ENCODE assay signal across 15 cellular contexts in the genomic region with DNA sequence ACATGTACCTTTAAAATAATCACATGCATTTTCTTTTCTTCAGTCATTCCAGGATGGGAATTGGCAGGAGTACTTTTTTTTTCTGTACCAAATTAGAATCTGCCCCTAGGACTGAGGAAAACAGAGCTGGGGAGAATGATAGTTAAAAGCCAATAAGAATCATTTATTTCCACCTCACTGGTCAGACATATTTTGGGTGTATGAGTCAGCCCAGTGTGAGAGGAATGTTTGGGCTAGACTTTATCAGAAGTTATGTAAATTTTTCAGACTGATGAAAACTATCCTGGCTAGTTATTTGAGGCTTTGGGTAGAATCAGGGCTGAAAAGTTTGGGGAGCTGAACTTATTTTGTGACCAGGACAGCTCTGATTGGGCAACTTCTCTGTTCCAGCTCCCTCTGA.
DNase-seq lines count a peak whose midpoint lies in the region; ATAC-seq, FAIRE-seq and TF ChIP-seq lines count a peak whose summit lies in the region.
"Had no signal": no experiment of that assay in that cellular context is flagged by ENCODE, and none has a peak within 500 bp of the region (broad histone marks: within the 10 kb centered on the region; RNA-seq: fewer than 3 reads in every experiment).

No MANE protein-coding gene starts in this region.

- H3K36me3 ChIP-seq in heart right ventricle (no peaks in the 10 kb centered on the region), left ventricle myocardium inferior (no peaks in the 10 kb centered on the region)
- H3K36me3 ChIP-seq: pancreas had no signal

- H3K27ac ChIP-seq in heart right ventricle (peak overlapping the region in 2 of 10 donors; percentile 4 to 53), left ventricle myocardium inferior (replicated peaks) (no peak overlapping the region), caudate nucleus (ENCODE audit: low read depth, low read length) (no peak overlapping the region)
- H3K27ac ChIP-seq: pancreas had no signal

- ATAC-seq in heart right ventricle, result peak in 5 of 8 donors; percentile 56 to 85 (median 59)
- no peak for ATAC-seq in HG02798 (IDR thresholded peaks at IDR 0.05; ENCODE audit: poor library complexity, unreplicated experiment)
- ATAC-seq: activated naive CD4-positive, alpha-beta T cell treated with anti-CD3 and anti-CD28 coated beads, Interleukin-2, amount 50 U/mL, for 72 hours had no signal

- no peaks in the 10 kb centered on the region for H3K9me3 ChIP-seq in heart right ventricle
- no peaks in the 10 kb centered on the region for H3K9me3 ChIP-seq in left ventricle myocardium inferior (replicated peaks)
- H3K9me3 ChIP-seq: pancreas had no signal

- no peak overlapping the region for H3K4me3 ChIP-seq in heart right ventricle
- no peak overlapping the region for H3K4me3 ChIP-seq in left ventricle myocardium inferior
- no peak overlapping the region for H3K4me3 ChIP-seq in fibroblast of pulmonary artery (replicated peaks; ENCODE audit: low read depth, low read length)
- H3K4me3 ChIP-seq: pancreas had no signal

- intact Hi-C loops in heart right ventricle (cut with DNase I) (no loop called here), left ventricle myocardium inferior (cut with micrococcal nuclease) (no loop called here), posterior vena cava (cut with DNase I) (no loop called here)

- H3K4me1 ChIP-seq in heart right ventricle (peaks cover 0 to 15% (median 10%) of the 10 kb centered on the region in 9 donors), left ventricle myocardium inferior (peaks cover 5% of the 10 kb centered on the region)
- H3K4me1 ChIP-seq: pancreas had no signal

- peak in 1 of 2 donors; percentile 5 for DNase-seq in heart right ventricle
- no peak for DNase-seq in left ventricle myocardium inferior
- DNase-seq in SW480 (ENCODE audit: low spot score), result peak; percentile 66
- DNase-seq in fibroblast of pulmonary artery (ENCODE audit: low read depth), result peak; percentile 61
- DNase-seq in urothelium cell line (ENCODE audit: low spot score), result peak; percentile 49
- DNase-seq in caudate nucleus (lab: John Stamatoyannopoulos, UW), result no peak
- no peak for DNase-seq in posterior vena cava (ENCODE audit: low spot score)
- DNase-seq: activated CD4-positive, CD25-positive, alpha-beta regulatory T cell treated with anti-CD3 and anti-CD28 coated beads, Interleukin-2, amount 50 U/mL, for 72 hours; activated CD8-positive, alpha-beta memory T cell treated with anti-CD3 and anti-CD28 coated beads, Interleukin-2, amount 50 U/mL, for 4 hours; NCI-H1092 treated with DMSO at 0.1 percent for 48 hours; pancreas; stimulated activated CD4-positive, alpha-beta T cell treated with anti-CD3 and anti-CD28 coated beads, Interleukin-15, amount 100 ng/mL, for 24 hours had no signal

- no peak for FAIRE-seq in urothelium cell line (lab: Jason Lieb, UNC)
- FAIRE-seq: GM12892, pancreas had no signal

- TF ChIP-seq CTCF in heart right ventricle (IDR thresholded peaks at IDR 0.05) (no peak), left ventricle myocardium inferior (IDR thresholded peaks at IDR 0.05; ENCODE audit: borderline replicate concordance) (no peak), fibroblast of pulmonary artery (IDR thresholded peaks at IDR 0.05; ENCODE audit: low read length, missing control alignments) (no peak)

- no peaks in the 10 kb centered on the region for H3K27me3 ChIP-seq in heart right ventricle
- H3K27me3 ChIP-seq in left ventricle myocardium inferior (ENCODE audit: low read depth), result no peaks in the 10 kb centered on the region
- H3K27me3 ChIP-seq: pancreas had no signal

Comparison
In these comparisons a context has a peak if more than half of its experiments do, and no peak if none do; other contexts are left out.
1. DNase-seq: peak in SW480 (single experiment), fibroblast of pulmonary artery (single experiment) and urothelium cell line (single experiment); none in left ventricle myocardium inferior (single experiment), caudate nucleus (0 of 61) and posterior vena cava (single experiment).